Comparison of ENCODE assay signal across 20 cellular contexts in genomic region chr7:137298464-137298794, GRCh38. TPM values are rescaled to one million over a fixed set of nuclear protein-coding genes. Genes with fewer than 3 reads are reported as not detected.
"Had no signal": no experiment of that assay in that cellular context is flagged by ENCODE, and none has a peak within 500 bp of the region (broad histone marks: within the 10 kb centered on the region; RNA-seq: fewer than 3 reads in every experiment).

No MANE protein-coding gene starts in this region.

- H3K36me3 ChIP-seq: esophagus muscularis mucosa, ovary, prostate gland, thoracic aorta, transverse colon had no signal

- H3K4me1 ChIP-seq: foreskin keratinocyte, prostate gland, transverse colon had no signal

- H3K4me1 Mint-ChIP-seq: central memory CD8-positive, alpha-beta T cell; naive thymus-derived CD8-positive, alpha-beta T cell; stimulated activated naive B cell treated with anti-CD40 and anti-IgM and Interleukin-4, amounts not matched to agents 10 μg/mL and 1 μg/mL and 100 μg/mL, for 72 hours; stimulated activated naive CD8-positive, alpha-beta T cell treated with anti-CD3 and anti-CD28 coated beads, Interleukin-15, amount 100 ng/mL, for 72 hours had no signal

- H3K4me3 Mint-ChIP-seq: central memory CD8-positive, alpha-beta T cell; effector memory CD8-positive, alpha-beta T cell; naive thymus-derived CD8-positive, alpha-beta T cell; stimulated activated naive B cell treated with anti-CD40 and anti-IgM and Interleukin-4, amounts not matched to agents 10 μg/mL and 1 μg/mL and 100 μg/mL, for 72 hours; stimulated activated naive CD8-positive, alpha-beta T cell treated with anti-CD3 and anti-CD28 coated beads, Interleukin-15, amount 100 ng/mL, for 72 hours had no signal

- H3K27ac ChIP-seq: epithelial cell of prostate, esophagus muscularis mucosa, foreskin keratinocyte, ovary, prostate gland, thoracic aorta, transverse colon had no signal

- H3K9me3 ChIP-seq: esophagus muscularis mucosa, mucosa of descending colon, ovary, prostate gland, thoracic aorta, transverse colon had no signal

- H3K4me3 ChIP-seq: esophagus muscularis mucosa, mucosa of descending colon, ovary, prostate gland, thoracic aorta, transverse colon had no signal

- ATAC-seq: effector memory CD8-positive, alpha-beta T cell; foreskin keratinocyte; left colon; mucosa of descending colon; naive thymus-derived CD8-positive, alpha-beta T cell; sciatic nerve; stimulated activated naive B cell treated with anti-CD40 and anti-IgM and Interleukin-4, amounts not matched to agents 10 μg/mL and 1 μg/mL and 100 μg/mL, for 72 hours; stimulated activated naive CD8-positive, alpha-beta T cell treated with anti-CD3 and anti-CD28 coated beads, Interleukin-15, amount 100 ng/mL, for 72 hours had no signal

- H3K27ac Mint-ChIP-seq: effector memory CD8-positive, alpha-beta T cell; naive thymus-derived CD8-positive, alpha-beta T cell; stimulated activated naive B cell treated with anti-CD40 and anti-IgM and Interleukin-4, amounts not matched to agents 10 μg/mL and 1 μg/mL and 100 μg/mL, for 72 hours; stimulated activated naive CD8-positive, alpha-beta T cell treated with anti-CD3 and anti-CD28 coated beads, Interleukin-15, amount 100 ng/mL, for 72 hours had no signal

- DNase-seq: effector memory CD8-positive, alpha-beta T cell; foreskin keratinocyte; kidney; left colon; mucosa of descending colon; naive thymus-derived CD8-positive, alpha-beta T cell; nucleus accumbens; ovary; stimulated activated CD4-positive, alpha-beta T cell treated with anti-CD3 and anti-CD28 coated beads, Interleukin-2, amount 100 ng/mL, for 24 hours; stimulated activated CD4-positive, alpha-beta T cell treated with anti-CD3 and anti-CD28 coated beads, Interleukin-4, amount 100 ng/mL, for 4 hours; stimulated activated naive B cell treated with anti-CD40 and anti-IgM and Interleukin-4, amounts not matched to agents 10 μg/mL and 1 μg/mL and 100 μg/mL, for 72 hours; stimulated activated naive CD8-positive, alpha-beta T cell treated with anti-CD3 and anti-CD28 coated beads, Interleukin-15, amount 100 ng/mL, for 72 hours; transverse colon had no signal

- H3K27me3 Mint-ChIP-seq: central memory CD8-positive, alpha-beta T cell; effector memory CD8-positive, alpha-beta T cell; naive thymus-derived CD8-positive, alpha-beta T cell; stimulated activated naive B cell treated with anti-CD40 and anti-IgM and Interleukin-4, amounts not matched to agents 10 μg/mL and 1 μg/mL and 100 μg/mL, for 72 hours; stimulated activated naive CD8-positive, alpha-beta T cell treated with anti-CD3 and anti-CD28 coated beads, Interleukin-15, amount 100 ng/mL, for 72 hours had no signal

- H3K36me3 Mint-ChIP-seq: naive thymus-derived CD8-positive, alpha-beta T cell; stimulated activated naive B cell treated with anti-CD40 and anti-IgM and Interleukin-4, amounts not matched to agents 10 μg/mL and 1 μg/mL and 100 μg/mL, for 72 hours had no signal

- H3K27me3 ChIP-seq: esophagus muscularis mucosa, foreskin keratinocyte, ovary, transverse colon had no signal

RNA-seq across cellular contexts. Expression of gene PTN, which starts 45.1 kb away (rescaled TPM):
- total RNA-seq: lung microvascular endothelial cell; naive thymus-derived CD8-positive, alpha-beta T cell had no signal
- polyA plus RNA-seq: naive thymus-derived CD8-positive, alpha-beta T cell had no signal
